ENCODE assay signal across 28 cellular contexts in the genomic region with DNA sequence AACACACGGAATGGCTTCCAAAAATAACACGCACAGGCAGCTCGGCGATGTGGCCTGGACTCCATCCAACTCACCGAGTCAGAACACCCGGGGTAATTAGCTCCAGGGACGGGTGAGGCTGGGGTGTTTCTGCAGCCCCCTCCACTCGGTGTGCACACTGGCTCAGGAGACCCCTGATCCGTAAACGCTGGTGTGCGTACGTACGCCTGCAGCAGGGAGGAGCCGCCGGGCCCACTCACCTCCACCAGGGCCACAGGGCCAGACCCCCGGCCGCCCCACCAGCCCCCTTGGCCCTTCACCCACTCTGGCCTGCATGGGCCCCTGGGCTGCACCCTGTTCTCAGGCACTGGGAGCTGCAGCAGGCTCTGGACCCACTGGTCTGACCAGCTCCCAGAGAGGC. TPM values are rescaled to one million over a fixed set of nuclear protein-coding genes. Genes with fewer than 3 reads are reported as not detected.
"Had no signal": no experiment of that assay in that cellular context is flagged by ENCODE, and none has a peak within 500 bp of the region (broad histone marks: within the 10 kb centered on the region; RNA-seq: fewer than 3 reads in every experiment).

No MANE protein-coding gene starts in this region.

- H3K4me2 ChIP-seq: hepatocyte, neural progenitor cell had no signal

- H3K9ac ChIP-seq: neural progenitor cell had no signal

- H3K27me3 ChIP-seq: hepatocyte, neural progenitor cell, ovary, right atrium auricular region, testis, thyroid gland, transverse colon, upper lobe of left lung, vagina had no signal

- H3K9me3 ChIP-seq: lower lobe of right lung, ovary, right atrium auricular region, stomach, testis, thyroid gland, transverse colon, upper lobe of left lung, vagina had no signal

- H3K4me3 ChIP-seq: hepatocyte, lower lobe of right lung, neural progenitor cell, ovary, right atrium auricular region, skin epidermis, stomach, testis, thyroid gland, transverse colon, upper lobe of left lung, vagina had no signal

- DNase-seq: islet precursor cell; kidney glomerular epithelial cell; left cardiac atrium; lower lobe of right lung; mammary epithelial cell; mesendoderm; naive B cell; natural killer cell; nephron progenitor cell; stimulated activated CD4-positive, alpha-beta T cell treated with anti-CD3 and anti-CD28 coated beads, Interleukin-12 subunit alpha, Interleukin-12 subunit beta, amount 100 ng/mL, for 4 hours; stimulated activated CD4-positive, alpha-beta T cell treated with anti-CD3 and anti-CD28 coated beads, Interleukin-15, amount 100 ng/mL, for 24 hours; stimulated activated CD4-positive, alpha-beta T cell treated with anti-CD3 and anti-CD28 coated beads, Interleukin-2, amount 100 ng/mL, for 24 hours; stimulated activated CD4-positive, alpha-beta T cell treated with anti-CD3 and anti-CD28 coated beads, Interleukin-4, amount 100 ng/mL, for 1 hour; stimulated activated naive B cell treated with anti-CD40 and anti-IgM and Interleukin-4, amounts not matched to agents 10 μg/mL and 1 μg/mL and 100 μg/mL, for 72 hours; stimulated activated naive CD8-positive, alpha-beta T cell treated with anti-CD3 and anti-CD28 coated beads, Interleukin-15, Interleukin-2, amounts not matched to agents 100 U/mL and 50 U/mL, for 24 hours; stomach; testis; thyroid gland; transverse colon had no signal

- H3K4me1 ChIP-seq: lower lobe of right lung, neural progenitor cell, right atrium auricular region, stomach, testis, thyroid gland, transverse colon, upper lobe of left lung, vagina had no signal

- H3K36me3 ChIP-seq: lower lobe of right lung, neural progenitor cell, ovary, right atrium auricular region, stomach, thyroid gland, transverse colon, upper lobe of left lung, vagina had no signal

- H3K27ac ChIP-seq: hepatocyte, lower lobe of right lung, neural progenitor cell, ovary, right atrium auricular region, skin epidermis, stomach, testis, thyroid gland, transverse colon, upper lobe of left lung, vagina had no signal

- H2AFZ ChIP-seq: hepatocyte, neural progenitor cell had no signal

RNA-seq across cellular contexts. Expression of a gene that starts 22.4 kb away (rescaled TPM):
- polyA plus RNA-seq: hepatocyte, liver, mammary epithelial cell, stomach, urinary bladder had no signal

RNA-seq across cellular contexts. Expression of a gene that starts 30.0 kb away (rescaled TPM):
- polyA plus RNA-seq: hepatocyte, mammary epithelial cell had no signal

RNA-seq across cellular contexts. Expression of a gene that starts 47.6 kb away (rescaled TPM):
- polyA plus RNA-seq: mammary epithelial cell had no signal
